ENCODE assay signal across 33 cellular contexts in the genomic region with DNA sequence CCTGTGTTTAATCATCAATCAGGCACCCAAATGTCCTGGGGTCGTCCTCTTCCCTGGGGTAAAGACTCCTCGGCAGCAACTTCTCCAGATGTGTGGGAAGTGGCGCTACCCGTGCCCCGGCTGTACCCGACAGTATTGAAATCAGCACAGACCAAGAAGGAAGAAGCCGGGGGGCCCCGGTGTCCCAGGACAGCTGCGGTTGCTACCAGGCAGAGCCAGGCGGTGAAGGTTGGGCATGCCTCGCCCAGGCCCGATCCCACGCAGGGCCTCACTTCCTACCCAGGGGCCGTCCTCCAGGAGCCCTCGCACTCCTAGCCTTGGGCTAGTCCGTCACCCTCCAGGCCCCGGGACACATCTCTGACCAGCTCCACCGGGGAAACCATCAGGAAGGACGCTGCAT. TPM values are rescaled to one million over a fixed set of nuclear protein-coding genes. Genes with fewer than 3 reads are reported as not detected.
"Had no signal": no experiment of that assay in that cellular context is flagged by ENCODE, and none has a peak within 500 bp of the region (broad histone marks: within the 10 kb centered on the region; RNA-seq: fewer than 3 reads in every experiment).

No MANE protein-coding gene starts in this region.

- H3K9me3 ChIP-seq: left ventricle myocardium inferior, ovary, right atrium auricular region, right lobe of liver, tibial nerve, uterus had no signal

- H3K27me3 ChIP-seq: ovary, right atrium auricular region, right lobe of liver, tibial nerve, uterus had no signal

- H3K36me3 ChIP-seq: ovary, uterus had no signal

- H3K4me1 ChIP-seq: left ventricle myocardium inferior, right atrium auricular region, right lobe of liver, tibial nerve, uterus had no signal

- H3K4me3 Mint-ChIP-seq: mesothelial cell of epicardium; naive B cell; natural killer cell; nephron progenitor cell; stimulated activated memory B cell treated with anti-CD40 and anti-IgM and Interleukin-4, amounts not matched to agents 10 μg/mL and 1 μg/mL and 100 μg/mL, for 72 hours; stimulated activated naive CD8-positive, alpha-beta T cell treated with anti-CD3 and anti-CD28 coated beads, Interleukin-15, amount 100 ng/mL, for 72 hours; type B pancreatic cell had no signal

- H3K27ac ChIP-seq: left ventricle myocardium inferior, ovary, right atrium auricular region, right lobe of liver, tibial nerve, uterus had no signal

- H3K4me3 ChIP-seq: left ventricle myocardium inferior, lung, ovary, right atrium auricular region, right lobe of liver, smooth muscle cell, tibial nerve, uterus had no signal

- H3K4me2 ChIP-seq: smooth muscle cell had no signal

- H3K4me1 Mint-ChIP-seq: mesothelial cell of epicardium, nephron progenitor cell had no signal

- ATAC-seq: natural killer cell; stimulated activated memory B cell treated with anti-CD40 and anti-IgM and Interleukin-4, amounts not matched to agents 10 μg/mL and 1 μg/mL and 100 μg/mL, for 72 hours; stimulated activated naive CD8-positive, alpha-beta T cell treated with anti-CD3 and anti-CD28 coated beads, Interleukin-15, amount 100 ng/mL, for 72 hours had no signal

- H3K27me3 Mint-ChIP-seq: naive B cell; progenitor cell of endocrine pancreas; stimulated activated memory B cell treated with anti-CD40 and anti-IgM and Interleukin-4, amounts not matched to agents 10 μg/mL and 1 μg/mL and 100 μg/mL, for 72 hours; stimulated activated naive CD8-positive, alpha-beta T cell treated with anti-CD3 and anti-CD28 coated beads, Interleukin-15, amount 100 ng/mL, for 72 hours; type B pancreatic cell had no signal

- H3K27ac Mint-ChIP-seq: mesothelial cell of epicardium; natural killer cell; nephron progenitor cell; progenitor cell of endocrine pancreas; stimulated activated memory B cell treated with anti-CD40 and anti-IgM and Interleukin-4, amounts not matched to agents 10 μg/mL and 1 μg/mL and 100 μg/mL, for 72 hours; stimulated activated naive CD8-positive, alpha-beta T cell treated with anti-CD3 and anti-CD28 coated beads, Interleukin-15, amount 100 ng/mL, for 72 hours; type B pancreatic cell had no signal

- H3K36me3 Mint-ChIP-seq: natural killer cell, type B pancreatic cell had no signal

- H3K9me3 Mint-ChIP-seq: mesothelial cell of epicardium; naive B cell; natural killer cell; nephron progenitor cell; stimulated activated memory B cell treated with anti-CD40 and anti-IgM and Interleukin-4, amounts not matched to agents 10 μg/mL and 1 μg/mL and 100 μg/mL, for 72 hours; stimulated activated naive CD8-positive, alpha-beta T cell treated with anti-CD3 and anti-CD28 coated beads, Interleukin-15, amount 100 ng/mL, for 72 hours; type B pancreatic cell had no signal

- DNase-seq: islet precursor cell; left ventricle myocardium inferior; mesendoderm; naive B cell; natural killer cell; nephron progenitor cell; ovary; right lobe of liver; stimulated activated CD4-positive, alpha-beta T cell treated with anti-CD3 and anti-CD28 coated beads, Interleukin-1b, Interleukin-23, amount 100 ng/mL, for 48 hours; stimulated activated CD4-positive, alpha-beta T cell treated with anti-CD3 and anti-CD28 coated beads, Interleukin-2, amount 100 ng/mL, for 48 hours; stimulated activated CD4-positive, alpha-beta T cell treated with anti-CD3 and anti-CD28 coated beads, Interleukin-4, amount 100 ng/mL, for 4 hours; stimulated activated CD8-positive, alpha-beta memory T cell treated with anti-CD3 and anti-CD28 coated beads, Interleukin-4, amount 100 ng/mL, for 48 hours; stimulated activated naive CD4-positive, alpha-beta T cell treated with Interleukin-2 at 50 U/mL for 16 hours; stimulated activated naive CD8-positive, alpha-beta T cell treated with anti-CD3 and anti-CD28 coated beads, Interleukin-15, amount 100 ng/mL, for 72 hours; substantia nigra; uterus had no signal

RNA-seq across cellular contexts. Expression of a gene that starts 9.0 kb away (rescaled TPM):
- total RNA-seq: right atrium auricular region, smooth muscle cell had no signal

RNA-seq across cellular contexts. Expression of a gene that starts 22.4 kb away (rescaled TPM):
- total RNA-seq: kidney epithelial cell, left ventricle myocardium inferior, lower leg skin, mesothelial cell of epicardium, pulmonary artery endothelial cell, renal cortical epithelial cell, right atrium auricular region, right lobe of liver, skeletal muscle tissue, smooth muscle cell, temporal lobe, ureter, uterus had no signal
- polyA plus RNA-seq: smooth muscle cell had no signal

RNA-seq across cellular contexts. Expression of a gene that starts 35.4 kb away (rescaled TPM):
- total RNA-seq: kidney epithelial cell, left ventricle myocardium inferior, lower leg skin, mesothelial cell of epicardium, mononuclear cell, omental fat pad, progenitor cell of endocrine pancreas, pulmonary artery endothelial cell, renal cortical epithelial cell, right lobe of liver, smooth muscle cell, temporal lobe, tibial nerve had no signal
- polyA plus RNA-seq: smooth muscle cell had no signal
